ENCODE assay signal across 8 cellular contexts in genomic region chr1:38527373-38527966, GRCh38.
DNase-seq lines count a peak whose midpoint lies in the region; ATAC-seq and TF ChIP-seq lines count a peak whose summit lies in the region.

No MANE protein-coding gene starts in this region.

- ATAC-seq in GM19324 (IDR thresholded peaks at IDR 0.05; ENCODE audit: low FRiP score, unreplicated experiment) (peak; percentile 57), HG03060 (IDR thresholded peaks at IDR 0.05; ENCODE audit: low read depth, unreplicated experiment) (peak; percentile 90), psoas muscle (no peak)

- intact Hi-C loops in psoas muscle (cut with DNase I), result no loop called here

- WGBS in psoas muscle, 3 donors, result 66 to 68% (median 68%) methylated on average over 6 of the region's 6 CpGs

- no peaks in the 10 kb centered on the region for H3K9me3 ChIP-seq in psoas muscle

- H3K27me3 ChIP-seq in psoas muscle (ENCODE audit: insufficient read depth in 3 of 3, low read length in 2 of 3), result peaks cover 0 to 36% (median 0%) of the 10 kb centered on the region in 3 donors

- no peaks in the 10 kb centered on the region for H3K36me3 ChIP-seq in psoas muscle (ENCODE audit: insufficient read depth in 1 of 2, low read depth in 1 of 2)

- no peak overlapping the region for H3K27ac ChIP-seq in psoas muscle

- TF ChIP-seq CTCF in psoas muscle (IDR thresholded peaks at IDR 0.05), result no peak

- H3K4me1 ChIP-seq in psoas muscle, result no peaks in the 10 kb centered on the region

- peak; percentile 76 for DNase-seq in activated CD4-positive, alpha-beta T cell treated with anti-CD3 and anti-CD28 coated beads for 48 hours
- DNase-seq in iPS-NIHi7 (ENCODE audit: extremely low spot score), result peak; percentile 37
- DNase-seq in NCI-H82 treated with DMSO at 0.1 percent for 48 hours (lab: John Stamatoyannopoulos, UW; ENCODE audit: unreplicated experiment), result no peak
- DNase-seq in DMS 273 treated with DMSO at 0.1 percent for 48 hours (lab: John Stamatoyannopoulos, UW), result no peak
- no peak for DNase-seq in psoas muscle
- DNase-seq in EL, result no peak

- H3K4me3 ChIP-seq in psoas muscle, result no peak overlapping the region

Comparison
In these comparisons a context has a peak if more than half of its experiments do, and no peak if none do; other contexts are left out.
1. ATAC-seq: peak in GM19324 (single experiment) and HG03060 (single experiment); none in psoas muscle (0 of 4).
2. DNase-seq: peak in activated CD4-positive, alpha-beta T cell treated with anti-CD3 and anti-CD28 coated beads for 48 hours (single experiment) and iPS-NIHi7 (single experiment); none in NCI-H82 treated with DMSO at 0.1 percent for 48 hours (single experiment), DMS 273 treated with DMSO at 0.1 percent for 48 hours (single experiment), psoas muscle (0 of 2) and EL (single experiment).